15 cellular contexts compared by ENCODE assay signal in the genomic region with DNA sequence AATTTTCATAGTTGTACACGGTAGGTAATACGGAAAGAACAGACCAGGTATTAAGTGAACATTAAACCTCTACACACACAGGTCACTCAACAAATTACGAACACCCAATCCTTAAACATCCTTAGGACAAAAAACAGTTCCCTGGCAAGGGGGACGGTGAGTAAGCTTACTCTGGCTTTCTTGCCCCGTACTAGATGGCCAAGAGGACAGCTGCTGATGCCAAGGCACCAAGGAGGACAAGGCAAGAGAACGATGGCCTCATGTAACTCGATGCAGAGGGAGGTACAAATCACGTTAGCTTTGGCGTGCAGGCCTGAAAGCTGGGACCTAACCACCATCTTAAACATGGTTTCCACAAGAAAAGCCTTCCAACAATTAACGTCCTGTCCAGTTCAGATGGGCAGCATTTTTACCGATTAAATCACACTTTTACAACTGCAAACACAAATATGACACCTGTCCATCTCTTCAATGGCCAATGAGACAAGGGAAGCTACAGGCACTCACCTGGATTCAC. TPM values are rescaled to one million over a fixed set of nuclear protein-coding genes. Genes with fewer than 3 reads are reported as not detected.
DNase-seq lines count a peak whose midpoint lies in the region; ATAC-seq and TF ChIP-seq lines count a peak whose summit lies in the region.
"Had no signal": no experiment of that assay in that cellular context is flagged by ENCODE, and none has a peak within 500 bp of the region (broad histone marks: within the 10 kb centered on the region; RNA-seq: fewer than 3 reads in every experiment).

No MANE protein-coding gene starts in this region.

- H3K27me3 ChIP-seq in ACC112 (ENCODE audit: insufficient read depth, low read length) (no peaks in the 10 kb centered on the region), right cardiac atrium (ENCODE audit: control insufficient read depth, insufficient read depth) (no peaks in the 10 kb centered on the region), sigmoid colon (no peaks in the 10 kb centered on the region)
- H3K27me3 ChIP-seq: Peyer's patch had no signal

- H3K79me2 ChIP-seq in ACC112 (ENCODE audit: control insufficient read depth, insufficient read depth, low read length, unreplicated experiment): peaks cover 79% of the 10 kb centered on the region

- POLR2A ChIA-PET in WTC11 (lab: Charles Lee): no interaction called here

- H3K4me3 ChIP-seq in ACC112 (ENCODE audit: low read depth, low read length) (no peak overlapping the region), right cardiac atrium (ENCODE audit: low read length) (no peak overlapping the region), sigmoid colon (no peak overlapping the region)
- H3K4me3 ChIP-seq: Peyer's patch had no signal

- no peak overlapping the region for H2AFZ ChIP-seq in ACC112 (ENCODE audit: low read length, unreplicated experiment)

- H3K9me3 ChIP-seq in right cardiac atrium (ENCODE audit: control insufficient read depth, low read length) (no peaks in the 10 kb centered on the region), sigmoid colon (no peaks in the 10 kb centered on the region)
- H3K9me3 ChIP-seq: Peyer's patch had no signal

- peaks cover 25% of the 10 kb centered on the region for H3K36me3 Mint-ChIP-seq in WTC11
- H3K36me3 Mint-ChIP-seq: naive B cell had no signal

- DNase-seq in WTC11 (ENCODE audit: low spot score) (no peak), right cardiac atrium (no peak), sigmoid colon (no peak), T-helper 9 cell (no peak), NCI-H1092 (lab: John Stamatoyannopoulos, UW) (no peak)
- DNase-seq: EL; GOT3; naive B cell; NCI-H2107; Peyer's patch; stimulated activated CD4-positive, alpha-beta T cell treated with anti-CD3 and anti-CD28 coated beads, Interleukin-4, amount 100 ng/mL, for 24 hours had no signal

- CTCF ChIA-PET in WTC11 (lab: Charles Lee): no interaction called here

- H3K36me3 ChIP-seq in ACC112 (ENCODE audit: insufficient read depth, low read length) (0 out of 2 replicates have a peak, but pooled peaks cover 8% of the 10 kb centered on the region), sigmoid colon (peaks cover 0 to 5% (median 0%) of the 10 kb centered on the region in 4 donors)

- H3K4me1 Mint-ChIP-seq in WTC11: peaks cover 76% of the 10 kb centered on the region
- H3K4me1 Mint-ChIP-seq: naive B cell had no signal

- no peak for TF ChIP-seq CTCF in WTC11 (IDR thresholded peaks at IDR 0.05)
- TF ChIP-seq CTCF in sigmoid colon (IDR thresholded peaks at IDR 0.05): no peak

- H3K27ac ChIP-seq in ACC112 (ENCODE audit: low read depth, low read length) (peak overlapping the region; percentile 81), right cardiac atrium (ENCODE audit: low read length) (peak overlapping the region; percentile 98), sigmoid colon (peak overlapping the region in 3 of 4 donors; percentile 73 to 85 (median 77))

- no peaks in the 10 kb centered on the region for H3K9me3 Mint-ChIP-seq in WTC11

- ATAC-seq in WTC11 (no peak), right cardiac atrium (no peak), GM21360 (IDR thresholded peaks at IDR 0.05; ENCODE audit: unreplicated experiment) (no peak), HG03095 (IDR thresholded peaks at IDR 0.05; ENCODE audit: unreplicated experiment) (no peak)

- intact Hi-C loops in right cardiac atrium (cut with DNase I) (no loop called here), sigmoid colon (cut with DNase I) (no loop called here)

- WGBS in right cardiac atrium: 76% methylated on average over 11 of the region's 11 CpGs
- WGBS in sigmoid colon, 2 donors: 92% methylated on average over 11 of the region's 11 CpGs

- H3K27ac Mint-ChIP-seq in WTC11: peak overlapping the region; percentile 20
- H3K27ac Mint-ChIP-seq: dendritic cell treated with granulocyte-macrophage colony-stimulating factor and Interleukin-4, amounts not matched to agents 40 ng/mL and 50 ng/mL, for 4 days; naive B cell had no signal

- TF ChIP-seq EP300 in sigmoid colon (IDR thresholded peaks at IDR 0.05): no peak

- no peak for TF ChIP-seq POLR2A in sigmoid colon (IDR thresholded peaks at IDR 0.05)

- H3K27me3 Mint-ChIP-seq in WTC11 (ENCODE audit: low read depth): no peaks in the 10 kb centered on the region
- H3K27me3 Mint-ChIP-seq: dendritic cell treated with granulocyte-macrophage colony-stimulating factor and Interleukin-4, amounts not matched to agents 40 ng/mL and 50 ng/mL, for 4 days; naive B cell had no signal

- peaks cover 16% of the 10 kb centered on the region for H3K4me1 ChIP-seq in ACC112 (ENCODE audit: control insufficient read depth, insufficient read depth, low read length, unreplicated experiment)
- peaks cover 18% of the 10 kb centered on the region for H3K4me1 ChIP-seq in right cardiac atrium (ENCODE audit: control insufficient read depth, insufficient read depth, low read length)
- H3K4me1 ChIP-seq in sigmoid colon: peaks cover 0 to 73% (median 52%) of the 10 kb centered on the region in 4 donors

- H3K4me3 Mint-ChIP-seq in WTC11: no peak overlapping the region
- H3K4me3 Mint-ChIP-seq: dendritic cell treated with granulocyte-macrophage colony-stimulating factor and Interleukin-4, amounts not matched to agents 40 ng/mL and 50 ng/mL, for 4 days; naive B cell had no signal

TF ChIP-seq in WTC11, 78 proteins besides CTCF, POLR2A, EP300 and RAD21:
- TF ChIP-seq KAT7 (CRISPR knock-in tag; IDR thresholded peaks at IDR 0.05; ENCODE audit: borderline replicate concordance) (no peak), JUN (CRISPR knock-in tag; IDR thresholded peaks at IDR 0.05) (no peak), SMAD3 (CRISPR knock-in tag; IDR thresholded peaks at IDR 0.05; ENCODE audit: borderline replicate concordance) (no peak), SMAD4 (CRISPR knock-in tag; IDR thresholded peaks at IDR 0.05) (no peak), NR1H2 (CRISPR knock-in tag; IDR thresholded peaks at IDR 0.05) (no peak), ZNF396 (CRISPR knock-in tag; IDR thresholded peaks at IDR 0.05; ENCODE audit: borderline replicate concordance) (no peak), HMGA2 (CRISPR knock-in tag; IDR thresholded peaks at IDR 0.05) (no peak), FOXP1 (CRISPR knock-in tag; IDR thresholded peaks at IDR 0.05; ENCODE audit: borderline replicate concordance) (no peak), TEAD4 (CRISPR knock-in tag; IDR thresholded peaks at IDR 0.05) (no peak)
- TF ChIP-seq, protein P1, sequence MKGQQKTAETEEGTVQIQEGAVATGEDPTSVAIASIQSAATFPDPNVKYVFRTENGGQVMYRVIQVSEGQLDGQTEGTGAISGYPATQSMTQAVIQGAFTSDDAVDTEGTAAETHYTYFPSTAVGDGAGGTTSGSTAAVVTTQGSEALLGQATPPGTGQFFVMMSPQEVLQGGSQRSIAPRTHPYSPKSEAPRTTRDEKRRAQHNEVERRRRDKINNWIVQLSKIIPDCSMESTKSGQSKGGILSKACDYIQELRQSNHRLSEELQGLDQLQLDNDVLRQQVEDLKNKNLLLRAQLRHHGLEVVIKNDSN (CRISPR knock-in tag; IDR thresholded peaks at IDR 0.05): no peak
- TF ChIP-seq, protein P2, sequence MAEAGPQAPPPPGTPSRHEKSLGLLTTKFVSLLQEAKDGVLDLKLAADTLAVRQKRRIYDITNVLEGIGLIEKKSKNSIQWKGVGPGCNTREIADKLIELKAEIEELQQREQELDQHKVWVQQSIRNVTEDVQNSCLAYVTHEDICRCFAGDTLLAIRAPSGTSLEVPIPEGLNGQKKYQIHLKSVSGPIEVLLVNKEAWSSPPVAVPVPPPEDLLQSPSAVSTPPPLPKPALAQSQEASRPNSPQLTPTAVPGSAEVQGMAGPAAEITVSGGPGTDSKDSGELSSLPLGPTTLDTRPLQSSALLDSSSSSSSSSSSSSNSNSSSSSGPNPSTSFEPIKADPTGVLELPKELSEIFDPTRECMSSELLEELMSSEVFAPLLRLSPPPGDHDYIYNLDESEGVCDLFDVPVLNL (CRISPR knock-in tag; IDR thresholded peaks at IDR 0.05; ENCODE audit: borderline replicate concordance, low read depth): no peak
- TF ChIP-seq, protein P3, sequence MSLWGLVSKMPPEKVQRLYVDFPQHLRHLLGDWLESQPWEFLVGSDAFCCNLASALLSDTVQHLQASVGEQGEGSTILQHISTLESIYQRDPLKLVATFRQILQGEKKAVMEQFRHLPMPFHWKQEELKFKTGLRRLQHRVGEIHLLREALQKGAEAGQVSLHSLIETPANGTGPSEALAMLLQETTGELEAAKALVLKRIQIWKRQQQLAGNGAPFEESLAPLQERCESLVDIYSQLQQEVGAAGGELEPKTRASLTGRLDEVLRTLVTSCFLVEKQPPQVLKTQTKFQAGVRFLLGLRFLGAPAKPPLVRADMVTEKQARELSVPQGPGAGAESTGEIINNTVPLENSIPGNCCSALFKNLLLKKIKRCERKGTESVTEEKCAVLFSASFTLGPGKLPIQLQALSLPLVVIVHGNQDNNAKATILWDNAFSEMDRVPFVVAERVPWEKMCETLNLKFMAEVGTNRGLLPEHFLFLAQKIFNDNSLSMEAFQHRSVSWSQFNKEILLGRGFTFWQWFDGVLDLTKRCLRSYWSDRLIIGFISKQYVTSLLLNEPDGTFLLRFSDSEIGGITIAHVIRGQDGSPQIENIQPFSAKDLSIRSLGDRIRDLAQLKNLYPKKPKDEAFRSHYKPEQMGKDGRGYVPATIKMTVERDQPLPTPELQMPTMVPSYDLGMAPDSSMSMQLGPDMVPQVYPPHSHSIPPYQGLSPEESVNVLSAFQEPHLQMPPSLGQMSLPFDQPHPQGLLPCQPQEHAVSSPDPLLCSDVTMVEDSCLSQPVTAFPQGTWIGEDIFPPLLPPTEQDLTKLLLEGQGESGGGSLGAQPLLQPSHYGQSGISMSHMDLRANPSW (CRISPR knock-in tag; conservative IDR thresholded peaks at IDR 0.05; ENCODE audit: low read depth): no peak
- TF ChIP-seq, protein P4, sequence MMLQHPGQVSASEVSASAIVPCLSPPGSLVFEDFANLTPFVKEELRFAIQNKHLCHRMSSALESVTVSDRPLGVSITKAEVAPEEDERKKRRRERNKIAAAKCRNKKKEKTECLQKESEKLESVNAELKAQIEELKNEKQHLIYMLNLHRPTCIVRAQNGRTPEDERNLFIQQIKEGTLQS (CRISPR knock-in tag; conservative IDR thresholded peaks at IDR 0.05): no peak

RNA-seq across cellular contexts. Expression of a gene that starts 23.7 kb away (rescaled TPM):
- total RNA-seq in WTC11 (2021) (155 to 172 TPM (median 162 TPM) in 3 replicates), right cardiac atrium (10 to 100 TPM; 76.7 to 95.2 (median 82.9) TPM), sigmoid colon (100 to 1,000 TPM in 3 of 4 donors, 10 to 100 TPM in 1; 93.1 to 146 (median 125) TPM)
- polyA plus RNA-seq in right cardiac atrium (29.7 TPM), sigmoid colon (10 to 100 TPM; 12.6 to 72.3 (median 15.0) TPM)
